In genomic region chr6:29137724-29138123, GRCh38 we compare ENCODE assay signal across 29 cellular contexts. TPM values are rescaled to one million over a fixed set of nuclear protein-coding genes. Genes with fewer than 3 reads are reported as not detected.
DNase-seq lines count a peak whose midpoint lies in the region; ATAC-seq, FAIRE-seq and TF ChIP-seq lines count a peak whose summit lies in the region.
"Had no signal": no experiment of that assay in that cellular context is flagged by ENCODE, and none has a peak within 500 bp of the region (broad histone marks: within the 10 kb centered on the region; RNA-seq: fewer than 3 reads in every experiment).

No MANE protein-coding gene starts in this region.

- H2AK5ac ChIP-seq in IMR-90 (ENCODE audit: low read depth, low read length), result no peak overlapping the region

- no peaks in the 10 kb centered on the region for H3K79me2 ChIP-seq in K562 (ENCODE audit: control insufficient read depth, insufficient read depth, low read length)

- H2BK15ac ChIP-seq in IMR-90 (ENCODE audit: low read depth, low read length), result no peak overlapping the region

- BruUV-seq in IMR-90 (replicated peaks; lab: Mats Ljungman, UMichigan) (no TSS peak), K562 (replicated peaks; lab: Mats Ljungman, UMichigan) (no TSS peak)

- ATAC-seq in IMR-90 (ENCODE audit: low read depth) (no peak), K562 (no peak), GM21576 (IDR thresholded peaks at IDR 0.05; ENCODE audit: unreplicated experiment) (no peak)
- ATAC-seq: GM12878 had no signal

- no peak overlapping the region for H2AK9ac ChIP-seq in IMR-90 (replicated peaks; ENCODE audit: low read depth, low read length, poor library complexity)

- H3K36me3 ChIP-seq in IMR-90 (ENCODE audit: control insufficient read depth, insufficient read depth, low read length) (no peaks in the 10 kb centered on the region), K562 (ENCODE audit: control insufficient read depth, insufficient read depth, low read length) (no peaks in the 10 kb centered on the region)
- H3K36me3 ChIP-seq: BE2C, BLaER1 had no signal

- H2BK5ac ChIP-seq in IMR-90 (ENCODE audit: low read depth, low read length, poor library complexity, severe bottlenecking), result no peak overlapping the region

- intact Hi-C loops in IMR-90 (cut with micrococcal nuclease), result no loop called here
- intact Hi-C loops in K562 (cut with micrococcal nuclease), result no loop called here

- H3K9ac ChIP-seq in IMR-90 (ENCODE audit: low read depth, low read length) (no peak overlapping the region), K562 (ENCODE audit: insufficient read depth in 1 of 2, low read depth in 2 of 2, low read length in 2 of 2) (no peak overlapping the region)
- H3K9ac ChIP-seq: BLaER1 had no signal

- no peaks in the 10 kb centered on the region for H3K9me1 ChIP-seq in IMR-90 (ENCODE audit: insufficient read depth, low read length)
- no peaks in the 10 kb centered on the region for H3K9me1 ChIP-seq in K562 (ENCODE audit: control insufficient read depth, insufficient read depth, low read length)

- H4K8ac ChIP-seq in IMR-90 (ENCODE audit: low read depth in 2 of 2, low read length in 2 of 2), result no peak overlapping the region

- TF ChIP-seq CTCF in IMR-90 (conservative IDR thresholded peaks at IDR 0.05; ENCODE audit: low read depth, low read length) (no peak), K562 (IDR thresholded peaks at IDR 0.05 in 2 of 3, conservative IDR thresholded peaks at IDR 0.05 in 1 of 3; ENCODE audit: insufficient read depth in 2 of 3, low read depth in 1 of 3, low read length in 3 of 3) (no peak)

- TF ChIP-seq RAD21 in IMR-90 (IDR thresholded peaks at IDR 0.05; ENCODE audit: low read length) (no peak), K562 (CRISPR knock-in tag; conservative IDR thresholded peaks at IDR 0.05 in 1 of 2, IDR thresholded peaks at IDR 0.05 in 1 of 2) (no peak)

- CTCF ChIA-PET in IMR-90 (lab: Yijun Ruan, JAX) (no interaction called here), K562 (lab: Yijun Ruan, JAX; ENCODE audit: low intra/inter-chr PET ratio) (no interaction called here)

- no peak overlapping the region for H4K91ac ChIP-seq in IMR-90 (ENCODE audit: insufficient read depth, low read depth, low read length)

- no peak overlapping the region for H3K4ac ChIP-seq in IMR-90 (ENCODE audit: low read depth, low read length)

- DNase-seq in IMR-90 (no peak), K562 (ENCODE audit: extremely low read depth in 1 of 4, low spot score in 3 of 4) (no peak), cerebellum (ENCODE audit: low spot score) (no peak)
- DNase-seq: 8988T; ACHN; BE2C; C1 segment of cervical spinal cord; CD4-positive, alpha-beta memory T cell; CD4-positive, CD25-positive, alpha-beta regulatory T cell; CD8-positive, alpha-beta memory T cell; COR-L47; DMS 273 treated with DMSO at 0.1 percent for 48 hours; DMS153; DMS53; DMS79; DND-41; EL; GDM1 had no signal

- WGBS in IMR-90 (ENCODE audit: extremely low coverage in 2 of 2, insufficient read length in 1 of 2), 2 experiments, result no CpG with 5 or more reads among the region's 4 CpGs
- 0% methylated on average over 4 of the region's 4 CpGs for WGBS in K562 (ENCODE audit: insufficient coverage, low coverage, missing lambda C conversion rate)

- H3K18ac ChIP-seq in IMR-90 (ENCODE audit: low read depth, low read length), result no peak overlapping the region

- no peak overlapping the region for H2BK120ac ChIP-seq in IMR-90 (ENCODE audit: low read depth, low read length)

- no peak overlapping the region for H4K5ac ChIP-seq in IMR-90 (ENCODE audit: low read depth, low read length)

- H3K56ac ChIP-seq in IMR-90 (ENCODE audit: extremely low read depth, insufficient read depth, low read length), result no peak overlapping the region

- H3K79me1 ChIP-seq in IMR-90 (ENCODE audit: low read depth in 1 of 2, low read length in 2 of 2), result no peaks in the 10 kb centered on the region

- no peak for TF ChIP-seq POLR2A in IMR-90 (IDR thresholded peaks at IDR 0.05; ENCODE audit: low read depth, low read length)
- no peak for TF ChIP-seq POLR2A in K562 (conservative IDR thresholded peaks at IDR 0.05)

- dilution Hi-C loops in IMR-90 (cut with HindIII; ENCODE audit: low sequenced_read_pairs, unreplicated experiment), result no loop called here

- in situ Hi-C loops in IMR-90 (cut with MboI; ENCODE audit: low sequenced_read_pairs) (no loop called here), K562 (cut with MboI) (no loop called here)

- H3K4me3 ChIP-seq in IMR-90 (ENCODE audit: insufficient read depth, low read depth, low read length) (no peak overlapping the region), K562 (no peak overlapping the region)
- H3K4me3 ChIP-seq: BLaER1, GM12878 had no signal

- H2AFZ ChIP-seq in IMR-90 (replicated peaks; ENCODE audit: low read length, poor library complexity) (no peak overlapping the region), K562 (ENCODE audit: low read depth, low read length) (no peak overlapping the region)

- H3K23ac ChIP-seq in IMR-90 (ENCODE audit: low read depth, low read length), result no peak overlapping the region

- TF ChIP-seq EP300 in K562 (IDR thresholded peaks at IDR 0.05; ENCODE audit: low read length), result no peak

- H4K20me1 ChIP-seq in IMR-90 (ENCODE audit: insufficient read depth, low read length) (no peaks in the 10 kb centered on the region), K562 (replicated peaks; ENCODE audit: control insufficient read depth, insufficient read depth, low read length) (no peaks in the 10 kb centered on the region)
- H4K20me1 ChIP-seq: BLaER1 had no signal

- H2BK20ac ChIP-seq in IMR-90 (ENCODE audit: low read depth, low read length), result no peak overlapping the region

- H3K27ac ChIP-seq in IMR-90 (ENCODE audit: insufficient read depth, low read length) (no peak overlapping the region), K562 (ENCODE audit: extremely low read depth, low read depth, low read length) (no peak overlapping the region)
- H3K27ac ChIP-seq: BLaER1 had no signal

- H3K9me3 ChIP-seq in IMR-90 (ENCODE audit: control insufficient read depth, insufficient read depth, low read length) (no peaks in the 10 kb centered on the region), K562 (replicated peaks; ENCODE audit: control insufficient read depth, insufficient read depth, low read depth, low read length) (no peaks in the 10 kb centered on the region)
- H3K9me3 ChIP-seq: BE2C had no signal

- H3K4me1 ChIP-seq in IMR-90 (ENCODE audit: control insufficient read depth, insufficient read depth, low read length) (no peaks in the 10 kb centered on the region), K562 (replicated peaks in 1 of 2; ENCODE audit: control insufficient read depth in 2 of 2, insufficient read depth in 2 of 2, low read length in 2 of 2) (no peaks in the 10 kb centered on the region)
- H3K4me1 ChIP-seq: BE2C, BLaER1 had no signal

- H3K4me2 ChIP-seq in IMR-90 (ENCODE audit: low read depth, low read length) (no peak overlapping the region), K562 (ENCODE audit: insufficient read depth, low read length) (no peak overlapping the region)
- H3K4me2 ChIP-seq: BLaER1 had no signal

- POLR2A ChIA-PET in IMR-90 (lab: Charles Lee; ENCODE audit: unreplicated experiment) (no interaction called here), K562 (lab: Yijun Ruan, JAX) (no interaction called here)

- no peak overlapping the region for H3K14ac ChIP-seq in IMR-90 (replicated peaks; ENCODE audit: low read depth, low read length)

- H3K27me3 ChIP-seq in IMR-90 (ENCODE audit: control insufficient read depth, insufficient read depth, low read length) (no peaks in the 10 kb centered on the region), K562 (ENCODE audit: control insufficient read depth in 2 of 2, insufficient read depth in 2 of 2, low read length in 2 of 2) (no peaks in the 10 kb centered on the region)
- H3K27me3 ChIP-seq: BE2C, BLaER1 had no signal

- no peak for FAIRE-seq in K562 (lab: Jason Lieb, UNC)
- FAIRE-seq: A204.1, GM12878, GM12892, GM18507 had no signal

RNA-seq across cellular contexts. Expression of gene OR2J3, which starts 29.9 kb away (rescaled TPM):
- not detected in 2 replicates for total RNA-seq in IMR-90 (2012; rRNA removed)
- not detected in 2 replicates for polyA plus RNA-seq in IMR-90 (2012; rRNA removed)
- polyA plus RNA-seq in IMR-90 (2012; cell fraction: cytosol; rRNA removed), result not detected in 2 replicates
- polyA plus RNA-seq in IMR-90 (2012; cell fraction: nucleus; rRNA removed; ENCODE audit: low replicate concordance), result not detected in 2 replicates
- 0.51 and 1.2 TPM in 2 replicates for total RNA-seq in K562 (2011; cell fraction: chromatin; rRNA removed; ENCODE audit: low replicate concordance)
- total RNA-seq in K562 (2011; cell fraction: nucleolus; rRNA removed), result 0.13 and 0.17 TPM in 2 replicates
- 0.88 and 2.8 TPM in 2 replicates for total RNA-seq in K562 (2011; cell fraction: nucleoplasm; rRNA removed)
- total RNA-seq in K562 (2014; rRNA removed), result 0.08 and 0.14 TPM in 2 replicates
- total RNA-seq in K562 (2014; rRNA removed; fragmentation: Illumina TruSeq; extraction: Trizol), result not detected in 2 replicates
- total RNA-seq in K562 (2015; rRNA removed; fragmentation: Illumina TruSeq; extraction: Trizol), result not detected in 2 replicates
- total RNA-seq in K562 (2021), result not detected in 2 replicates
- 0.17 and 0.20 TPM in 2 replicates for polyA plus RNA-seq in K562 (2011; rRNA removed)
- 0.15 TPM in 1 of 2 replicates, not detected in the other for polyA plus RNA-seq in K562 (2011; cell fraction: cytosol; rRNA removed)
- polyA plus RNA-seq in K562 (2011; cell fraction: nucleus; rRNA removed), result 0.80 and 1.2 TPM in 2 replicates
- 0.04 and 0.10 TPM in 2 replicates for polyA plus RNA-seq in K562 (2012)
- polyA plus RNA-seq in K562 (2014; fragmentation: Illumina TruSeq; extraction: Trizol), result not detected in 2 replicates
- not detected for polyA plus RNA-seq in K562 (2014; fragmentation: Nextera tagmentation; extraction: Ambion mirVana)
- polyA plus RNA-seq in K562 (2014; rRNA removed), result not detected in 2 replicates
- polyA minus RNA-seq in K562 (2011; rRNA and poly(A)+ RNA removed), result 0.39 and 0.63 TPM in 2 replicates
- polyA minus RNA-seq in K562 (2011; cell fraction: cytosol; rRNA and poly(A)+ RNA removed), result not detected in 2 replicates
- polyA minus RNA-seq in K562 (2011; cell fraction: nucleus; rRNA and poly(A)+ RNA removed), result 0.54 and 0.78 TPM in 2 replicates
- not detected for total RNA-seq in cerebellum
- total RNA-seq: A673; CD4-positive, alpha-beta memory T cell; CD4-positive, CD25-positive, alpha-beta regulatory T cell; CD8-positive, alpha-beta memory T cell; Daoy; G401; GM12878 had no signal
- polyA plus RNA-seq: AG04450; CD14-positive monocyte; CD4-positive, alpha-beta memory T cell; CD4-positive, CD25-positive, alpha-beta regulatory T cell; CD8-positive, alpha-beta memory T cell; GM12878 had no signal

RNA-seq across cellular contexts. Expression of gene OR2J2, which starts 33.0 kb away (rescaled TPM):
- total RNA-seq in IMR-90 (2012; rRNA removed), result not detected in 2 replicates
- polyA plus RNA-seq in IMR-90 (2012; rRNA removed), result not detected in 2 replicates
- not detected in 2 replicates for polyA plus RNA-seq in IMR-90 (2012; cell fraction: cytosol; rRNA removed)
- not detected in 2 replicates for polyA plus RNA-seq in IMR-90 (2012; cell fraction: nucleus; rRNA removed; ENCODE audit: low replicate concordance)
- 0.19 and 1.7 TPM in 2 replicates for total RNA-seq in K562 (2011; cell fraction: chromatin; rRNA removed; ENCODE audit: low replicate concordance)
- 0.26 TPM in 1 of 2 replicates, not detected in the other for total RNA-seq in K562 (2011; cell fraction: nucleolus; rRNA removed)
- 0.29 and 1.1 TPM in 2 replicates for total RNA-seq in K562 (2011; cell fraction: nucleoplasm; rRNA removed)
- not detected in 2 replicates for total RNA-seq in K562 (2014; rRNA removed)
- total RNA-seq in K562 (2014; rRNA removed; fragmentation: Illumina TruSeq; extraction: Trizol), result not detected in 2 replicates
- total RNA-seq in K562 (2015; rRNA removed; fragmentation: Illumina TruSeq; extraction: Trizol), result not detected in 2 replicates
- total RNA-seq in K562 (2021), result not detected in 2 replicates
- polyA plus RNA-seq in K562 (2011; rRNA removed), result not detected in 2 replicates
- not detected in 2 replicates for polyA plus RNA-seq in K562 (2011; cell fraction: cytosol; rRNA removed)
- not detected in 2 replicates for polyA plus RNA-seq in K562 (2011; cell fraction: nucleus; rRNA removed)
- not detected in 2 replicates for polyA plus RNA-seq in K562 (2012)
- polyA plus RNA-seq in K562 (2014; fragmentation: Illumina TruSeq; extraction: Trizol), result not detected in 2 replicates
- polyA plus RNA-seq in K562 (2014; fragmentation: Nextera tagmentation; extraction: Ambion mirVana), result not detected
- not detected in 2 replicates for polyA plus RNA-seq in K562 (2014; rRNA removed)
- polyA minus RNA-seq in K562 (2011; rRNA and poly(A)+ RNA removed), result 0.15 and 0.28 TPM in 2 replicates
- polyA minus RNA-seq in K562 (2011; cell fraction: cytosol; rRNA and poly(A)+ RNA removed), result not detected in 2 replicates
- polyA minus RNA-seq in K562 (2011; cell fraction: nucleus; rRNA and poly(A)+ RNA removed), result 0.27 and 0.44 TPM in 2 replicates
- total RNA-seq in cerebellum, result 0.18 TPM
- total RNA-seq: A673; CD4-positive, alpha-beta memory T cell; CD4-positive, CD25-positive, alpha-beta regulatory T cell; CD8-positive, alpha-beta memory T cell; Daoy; G401; GM12878 had no signal
- polyA plus RNA-seq: AG04450; CD14-positive monocyte; CD4-positive, alpha-beta memory T cell; CD4-positive, CD25-positive, alpha-beta regulatory T cell; CD8-positive, alpha-beta memory T cell; GM12878 had no signal

RNA-seq across cellular contexts. Expression of gene OR2J1, which starts 38.4 kb away (rescaled TPM):
- not detected in 2 replicates for total RNA-seq in IMR-90 (2012; rRNA removed)
- not detected in 2 replicates for polyA plus RNA-seq in IMR-90 (2012; rRNA removed)
- polyA plus RNA-seq in IMR-90 (2012; cell fraction: cytosol; rRNA removed), result not detected in 2 replicates
- not detected in 2 replicates for polyA plus RNA-seq in IMR-90 (2012; cell fraction: nucleus; rRNA removed; ENCODE audit: low replicate concordance)
- 0.33 TPM in 1 of 2 replicates, not detected in the other for total RNA-seq in K562 (2011; cell fraction: chromatin; rRNA removed; ENCODE audit: low replicate concordance)
- total RNA-seq in K562 (2011; cell fraction: nucleolus; rRNA removed), result not detected in 2 replicates
- 0.31 TPM in 1 of 2 replicates, not detected in the other for total RNA-seq in K562 (2011; cell fraction: nucleoplasm; rRNA removed)
- not detected in 2 replicates for total RNA-seq in K562 (2014; rRNA removed)
- not detected in 2 replicates for total RNA-seq in K562 (2014; rRNA removed; fragmentation: Illumina TruSeq; extraction: Trizol)
- total RNA-seq in K562 (2015; rRNA removed; fragmentation: Illumina TruSeq; extraction: Trizol), result not detected in 2 replicates
- not detected in 2 replicates for total RNA-seq in K562 (2021)
- polyA plus RNA-seq in K562 (2011; rRNA removed), result not detected in 2 replicates
- polyA plus RNA-seq in K562 (2011; cell fraction: cytosol; rRNA removed), result not detected in 2 replicates
- polyA plus RNA-seq in K562 (2011; cell fraction: nucleus; rRNA removed), result not detected in 2 replicates
- polyA plus RNA-seq in K562 (2012), result not detected in 2 replicates
- polyA plus RNA-seq in K562 (2014; fragmentation: Illumina TruSeq; extraction: Trizol), result not detected in 2 replicates
- not detected for polyA plus RNA-seq in K562 (2014; fragmentation: Nextera tagmentation; extraction: Ambion mirVana)
- not detected in 2 replicates for polyA plus RNA-seq in K562 (2014; rRNA removed)
- 0.07 TPM in 1 of 2 replicates, not detected in the other for polyA minus RNA-seq in K562 (2011; rRNA and poly(A)+ RNA removed)
- not detected in 2 replicates for polyA minus RNA-seq in K562 (2011; cell fraction: cytosol; rRNA and poly(A)+ RNA removed)
- not detected in 2 replicates for polyA minus RNA-seq in K562 (2011; cell fraction: nucleus; rRNA and poly(A)+ RNA removed)
- not detected for total RNA-seq in cerebellum
- total RNA-seq: A673; CD4-positive, alpha-beta memory T cell; CD4-positive, CD25-positive, alpha-beta regulatory T cell; CD8-positive, alpha-beta memory T cell; Daoy; G401; GM12878 had no signal
- polyA plus RNA-seq: AG04450; CD14-positive monocyte; CD4-positive, alpha-beta memory T cell; CD4-positive, CD25-positive, alpha-beta regulatory T cell; CD8-positive, alpha-beta memory T cell; GM12878 had no signal

RNA-seq across cellular contexts. Expression of gene OR2B3, which starts 50.6 kb away (rescaled TPM):
- not detected in 2 replicates for total RNA-seq in IMR-90 (2012; rRNA removed)
- not detected in 2 replicates for polyA plus RNA-seq in IMR-90 (2012; rRNA removed)
- not detected in 2 replicates for polyA plus RNA-seq in IMR-90 (2012; cell fraction: cytosol; rRNA removed)
- polyA plus RNA-seq in IMR-90 (2012; cell fraction: nucleus; rRNA removed; ENCODE audit: low replicate concordance), result not detected in 2 replicates
- total RNA-seq in K562 (2011; cell fraction: chromatin; rRNA removed; ENCODE audit: low replicate concordance), result not detected in 2 replicates
- not detected in 2 replicates for total RNA-seq in K562 (2011; cell fraction: nucleolus; rRNA removed)
- not detected in 2 replicates for total RNA-seq in K562 (2011; cell fraction: nucleoplasm; rRNA removed)
- total RNA-seq in K562 (2014; rRNA removed), result not detected in 2 replicates
- total RNA-seq in K562 (2014; rRNA removed; fragmentation: Illumina TruSeq; extraction: Trizol), result not detected in 2 replicates
- total RNA-seq in K562 (2015; rRNA removed; fragmentation: Illumina TruSeq; extraction: Trizol), result not detected in 2 replicates
- not detected in 2 replicates for total RNA-seq in K562 (2021)
- polyA plus RNA-seq in K562 (2011; rRNA removed), result not detected in 2 replicates
- not detected in 2 replicates for polyA plus RNA-seq in K562 (2011; cell fraction: cytosol; rRNA removed)
- not detected in 2 replicates for polyA plus RNA-seq in K562 (2011; cell fraction: nucleus; rRNA removed)
- not detected in 2 replicates for polyA plus RNA-seq in K562 (2012)
- not detected in 2 replicates for polyA plus RNA-seq in K562 (2014; fragmentation: Illumina TruSeq; extraction: Trizol)
- not detected for polyA plus RNA-seq in K562 (2014; fragmentation: Nextera tagmentation; extraction: Ambion mirVana)
- not detected in 2 replicates for polyA plus RNA-seq in K562 (2014; rRNA removed)
- polyA minus RNA-seq in K562 (2011; rRNA and poly(A)+ RNA removed), result not detected in 2 replicates
- not detected in 2 replicates for polyA minus RNA-seq in K562 (2011; cell fraction: cytosol; rRNA and poly(A)+ RNA removed)
- polyA minus RNA-seq in K562 (2011; cell fraction: nucleus; rRNA and poly(A)+ RNA removed), result not detected in 2 replicates
- not detected for total RNA-seq in cerebellum
- total RNA-seq: A673; CD4-positive, alpha-beta memory T cell; CD4-positive, CD25-positive, alpha-beta regulatory T cell; CD8-positive, alpha-beta memory T cell; Daoy; G401; GM12878 had no signal
- polyA plus RNA-seq: AG04450; CD14-positive monocyte; CD4-positive, alpha-beta memory T cell; CD4-positive, CD25-positive, alpha-beta regulatory T cell; CD8-positive, alpha-beta memory T cell; GM12878 had no signal
